In the genomic region with DNA sequence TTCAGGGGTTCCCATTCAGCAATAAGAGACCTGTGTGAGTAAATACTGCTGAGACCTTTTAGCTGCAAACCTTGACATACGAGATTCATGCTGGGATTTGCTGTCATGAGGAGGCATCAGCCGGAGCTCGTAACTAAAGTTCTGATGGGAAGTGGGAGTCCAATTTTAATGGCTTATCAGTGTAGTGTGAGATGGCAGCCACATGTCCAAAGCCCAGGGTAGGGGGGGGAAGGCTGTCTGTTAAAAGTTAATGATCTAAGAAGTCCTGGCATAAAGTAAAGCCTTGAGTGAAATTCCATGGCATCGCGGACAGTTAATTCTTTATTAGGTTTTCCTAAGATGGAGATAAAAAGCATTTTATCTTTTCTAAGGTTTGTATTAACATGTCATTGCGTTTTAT, we compare ENCODE assay signal across 23 cellular contexts.
DNase-seq lines count a peak whose midpoint lies in the region; TF ChIP-seq lines count a peak whose summit lies in the region.
"Had no signal": no experiment of that assay in that cellular context is flagged by ENCODE, and none has a peak within 500 bp of the region (broad histone marks: within the 10 kb centered on the region; RNA-seq: fewer than 3 reads in every experiment).

No MANE protein-coding gene starts in this region.

- H3K9me3 ChIP-seq in endodermal cell (ENCODE audit: control insufficient read depth, low read length): no peaks in the 10 kb centered on the region
- H3K9me3 ChIP-seq: BE2C, BLaER1 had no signal

- no peaks in the 10 kb centered on the region for H3K4me1 Mint-ChIP-seq in endodermal cell
- H3K4me1 Mint-ChIP-seq: CD14-positive monocyte; CD4-positive, alpha-beta memory T cell; CD4-positive, CD25-positive, alpha-beta regulatory T cell; CD8-positive, alpha-beta memory T cell had no signal

- H3K4me3 ChIP-seq in endodermal cell (ENCODE audit: low read length): no peak overlapping the region
- H3K4me3 ChIP-seq: BLaER1, GM12878 had no signal

- peaks cover 14% of the 10 kb centered on the region for H3K9me3 Mint-ChIP-seq in endodermal cell

- H3K27ac Mint-ChIP-seq in endodermal cell: no peak overlapping the region
- H3K27ac Mint-ChIP-seq: CD14-positive monocyte; CD4-positive, alpha-beta memory T cell; CD4-positive, CD25-positive, alpha-beta regulatory T cell; CD8-positive, alpha-beta memory T cell had no signal

- TF ChIP-seq CTCF in VCaP (conservative IDR thresholded peaks at IDR 0.05) (no peak), endodermal cell (conservative IDR thresholded peaks at IDR 0.05) (no peak)

- H3K27me3 Mint-ChIP-seq in endodermal cell (ENCODE audit: insufficient read depth): no peaks in the 10 kb centered on the region
- H3K27me3 Mint-ChIP-seq: CD8-positive, alpha-beta memory T cell had no signal

- H3K27ac ChIP-seq in VCaP: peak overlapping the region; percentile 46
- H3K27ac ChIP-seq in endodermal cell (ENCODE audit: low read depth, low read length): no peak overlapping the region
- H3K27ac ChIP-seq: BLaER1 had no signal

- H3K27me3 ChIP-seq in endodermal cell (ENCODE audit: control insufficient read depth, insufficient read depth, low read length, poor library complexity, severe bottlenecking): no peaks in the 10 kb centered on the region
- H3K27me3 ChIP-seq: BE2C, BLaER1 had no signal

- no peak overlapping the region for H3K4me3 Mint-ChIP-seq in endodermal cell
- H3K4me3 Mint-ChIP-seq: CD14-positive monocyte; CD4-positive, alpha-beta memory T cell; CD4-positive, CD25-positive, alpha-beta regulatory T cell; CD8-positive, alpha-beta memory T cell had no signal

- H3K4me1 ChIP-seq in endodermal cell (ENCODE audit: control insufficient read depth, insufficient read depth, low read length): no peaks in the 10 kb centered on the region
- H3K4me1 ChIP-seq: BE2C had no signal

- H3K36me3 Mint-ChIP-seq in endodermal cell (ENCODE audit: low read depth): no peaks in the 10 kb centered on the region
- H3K36me3 Mint-ChIP-seq: CD14-positive monocyte; CD4-positive, alpha-beta memory T cell; CD4-positive, CD25-positive, alpha-beta regulatory T cell; CD8-positive, alpha-beta memory T cell had no signal

- no peaks in the 10 kb centered on the region for H3K36me3 ChIP-seq in endodermal cell (ENCODE audit: control insufficient read depth, insufficient read depth, low read length)
- H3K36me3 ChIP-seq: BE2C, BLaER1 had no signal

- 91 to 92% methylated on average over 6 of the region's 6 CpGs for WGBS in endodermal cell (ENCODE audit: insufficient coverage in 1 of 2, insufficient read length in 1 of 2), 2 experiments

- DNase-seq in endodermal cell: peak; percentile 26
- peak; percentile 92 for DNase-seq in left kidney (ENCODE audit: low read depth, low spot score)
- no peak for DNase-seq in dermis blood vessel endothelial cell
- no peak for DNase-seq in T1000 (lab: John Stamatoyannopoulos, UW)
- DNase-seq: 8988T; ACHN; BE2C; C1 segment of cervical spinal cord; CD4-positive, alpha-beta memory T cell; CD4-positive, CD25-positive, alpha-beta regulatory T cell; CD8-positive, alpha-beta memory T cell; COR-L47; DMS 273 treated with DMSO at 0.1 percent for 48 hours; DMS153; DMS53; DMS79; DND-41; EL; GDM1 had no signal

- H3K9ac ChIP-seq in endodermal cell (ENCODE audit: extremely low read depth, low read length, poor library complexity, severe bottlenecking): no peak overlapping the region
- H3K9ac ChIP-seq: BLaER1 had no signal

Comparison
In these comparisons a context has a peak if more than half of its experiments do, and no peak if none do; other contexts are left out.
1. DNase-seq: peak in endodermal cell (single experiment) and left kidney (single experiment); none in dermis blood vessel endothelial cell (single experiment) and T1000 (single experiment).